In genomic region chr16:27370318-27370717, GRCh38 we compare ENCODE assay signal across 20 cellular contexts. TPM values are rescaled to one million over a fixed set of nuclear protein-coding genes. Genes with fewer than 3 reads are reported as not detected.
DNase-seq lines count a peak whose midpoint lies in the region; ATAC-seq and TF ChIP-seq lines count a peak whose summit lies in the region.
"Had no signal": no experiment of that assay in that cellular context is flagged by ENCODE, and none has a peak within 500 bp of the region (broad histone marks: within the 10 kb centered on the region; RNA-seq: fewer than 3 reads in every experiment).

No MANE protein-coding gene starts in this region.

- peaks cover 20% of the 10 kb centered on the region for H3K36me3 Mint-ChIP-seq in activated naive CD4-positive, alpha-beta T cell treated with anti-CD3 and anti-CD28 coated beads for 36 hours (ENCODE audit: low read depth)
- H3K36me3 Mint-ChIP-seq in activated B cell treated with CpG ODN at 0.5 μM for 24 hours (ENCODE audit: low read depth): peaks cover under 1% of the 10 kb centered on the region
- peaks cover 8 to 20% of the 10 kb centered on the region in 2 donors for H3K36me3 Mint-ChIP-seq in stimulated activated naive B cell treated with anti-CD40 and anti-IgM and Interleukin-4, amounts not matched to agents 10 μg/mL and 1 μg/mL and 100 μg/mL, for 72 hours

- no peak overlapping the region for H3K4me3 Mint-ChIP-seq in activated naive CD4-positive, alpha-beta T cell treated with anti-CD3 and anti-CD28 coated beads for 36 hours
- no peak overlapping the region for H3K4me3 Mint-ChIP-seq in activated B cell treated with CpG ODN at 0.5 μM for 24 hours
- H3K4me3 Mint-ChIP-seq in stimulated activated naive B cell treated with anti-CD40 and anti-IgM and Interleukin-4, amounts not matched to agents 10 μg/mL and 1 μg/mL and 100 μg/mL, for 72 hours: peak overlapping the region in 1 of 2 donors; percentile 11

- ATAC-seq in activated B cell treated with CpG ODN at 0.5 μM for 24 hours (ENCODE audit: low read depth) (no peak), gastrocnemius medialis (no peak)
- ATAC-seq in stimulated activated naive B cell treated with anti-CD40 and anti-IgM and Interleukin-4, amounts not matched to agents 10 μg/mL and 1 μg/mL and 100 μg/mL, for 72 hours (replicated peaks): no peak
- ATAC-seq: pancreas, right cardiac atrium had no signal

- intact Hi-C loops in activated naive CD4-positive, alpha-beta T cell treated with anti-CD3 and anti-CD28 coated beads for 36 hours (cut with micrococcal nuclease): no loop called here
- intact Hi-C loops in activated B cell treated with CpG ODN at 0.5 μM for 24 hours (cut with micrococcal nuclease): no loop called here
- intact Hi-C loops in gastrocnemius medialis (cut with DNase I; ENCODE audit: low total_unique reads): no loop called here

- H3K9me3 ChIP-seq in effector memory CD4-positive, alpha-beta T cell (ENCODE audit: control insufficient read depth, low read length): no peaks in the 10 kb centered on the region
- H3K9me3 ChIP-seq in gastrocnemius medialis: no peaks in the 10 kb centered on the region
- H3K9me3 ChIP-seq: pancreas, thoracic aorta had no signal

- no peak for TF ChIP-seq POLR2A in gastrocnemius medialis (IDR thresholded peaks at IDR 0.05)

- H3K27me3 ChIP-seq in effector memory CD4-positive, alpha-beta T cell (replicated peaks; ENCODE audit: control insufficient read depth, insufficient read depth, low read length, poor library complexity, severe bottlenecking): no peaks in the 10 kb centered on the region
- H3K27me3 ChIP-seq in gastrocnemius medialis: no peaks in the 10 kb centered on the region
- H3K27me3 ChIP-seq: pancreas had no signal

- no peaks in the 10 kb centered on the region for H3K36me3 ChIP-seq in effector memory CD4-positive, alpha-beta T cell (ENCODE audit: control insufficient read depth, insufficient read depth, low read length)
- no peaks in the 10 kb centered on the region for H3K36me3 ChIP-seq in gastrocnemius medialis
- H3K36me3 ChIP-seq: pancreas, thoracic aorta had no signal

- POLR2A ChIA-PET in activated B cell treated with CpG ODN at 0.5 μM for 24 hours (lab: Charles Lee): interaction anchor here (5.8 to 28.2 kb wide), 2 partner anchors 9 to 32 kb away, joined by 81 to 1103 read pairs; partner anchors contain the start of gene IL21R

- in situ Hi-C loops in gastrocnemius medialis (cut with MboI; ENCODE audit: low sequenced_read_pairs in 4 of 4): loop anchor here in 3 of 4 donors (5.0 to 25.0 kb wide), 4 partner anchors 133 to 206 kb away; no protein-coding TSS in a partner anchor

- peaks cover 18% of the 10 kb centered on the region for H3K9me3 Mint-ChIP-seq in activated naive CD4-positive, alpha-beta T cell treated with anti-CD3 and anti-CD28 coated beads for 36 hours
- no peaks in the 10 kb centered on the region for H3K9me3 Mint-ChIP-seq in activated B cell treated with CpG ODN at 0.5 μM for 24 hours
- H3K9me3 Mint-ChIP-seq in stimulated activated naive B cell treated with anti-CD40 and anti-IgM and Interleukin-4, amounts not matched to agents 10 μg/mL and 1 μg/mL and 100 μg/mL, for 72 hours: peaks cover 3 to 6% of the 10 kb centered on the region in 2 donors

- TF ChIP-seq CTCF in activated B cell treated with CpG ODN at 0.5 μM for 24 hours (IDR thresholded peaks at IDR 0.05) (no peak), gastrocnemius medialis (IDR thresholded peaks at IDR 0.05 in 4 of 5, conservative IDR thresholded peaks at IDR 0.05 in 1 of 5) (no peak)

- H3K27ac Mint-ChIP-seq in activated naive CD4-positive, alpha-beta T cell treated with anti-CD3 and anti-CD28 coated beads for 36 hours: peak overlapping the region; percentile 99
- peak overlapping the region; percentile 70 for H3K27ac Mint-ChIP-seq in activated B cell treated with CpG ODN at 0.5 μM for 24 hours
- peak overlapping the region; percentile 54 for H3K27ac Mint-ChIP-seq in stimulated activated naive B cell treated with anti-CD40 and anti-IgM and Interleukin-4, amounts not matched to agents 10 μg/mL and 1 μg/mL and 100 μg/mL, for 72 hours

- H3K27ac ChIP-seq in effector memory CD4-positive, alpha-beta T cell (ENCODE audit: insufficient read depth, low read length, poor library complexity, severe bottlenecking): peak overlapping the region; percentile 8
- H3K27ac ChIP-seq in gastrocnemius medialis: no peak overlapping the region
- H3K27ac ChIP-seq: GM23248, pancreas, thoracic aorta had no signal

- H3K4me1 Mint-ChIP-seq in activated naive CD4-positive, alpha-beta T cell treated with anti-CD3 and anti-CD28 coated beads for 36 hours (ENCODE audit: low read depth): peaks cover 56% of the 10 kb centered on the region
- peaks cover 55% of the 10 kb centered on the region for H3K4me1 Mint-ChIP-seq in activated B cell treated with CpG ODN at 0.5 μM for 24 hours
- H3K4me1 Mint-ChIP-seq in stimulated activated naive B cell treated with anti-CD40 and anti-IgM and Interleukin-4, amounts not matched to agents 10 μg/mL and 1 μg/mL and 100 μg/mL, for 72 hours: peaks cover 32 to 44% of the 10 kb centered on the region in 2 donors

- no peak for DNase-seq in activated naive CD4-positive, alpha-beta T cell treated with anti-CD3 and anti-CD28 coated beads for 36 hours
- no peak for DNase-seq in activated naive CD4-positive, alpha-beta T cell treated with Interleukin-2 at 50 U/mL for 16 hours
- no peak for DNase-seq in activated B cell treated with CpG ODN at 0.5 μM for 24 hours
- DNase-seq in effector memory CD4-positive, alpha-beta T cell: no peak
- no peak for DNase-seq in stimulated activated naive B cell treated with anti-CD40 and anti-IgM and Interleukin-4, amounts not matched to agents 10 μg/mL and 1 μg/mL and 100 μg/mL, for 72 hours
- no peak for DNase-seq in gastrocnemius medialis
- DNase-seq in mesenteric fat pad (ENCODE audit: low spot score): no peak
- no peak for DNase-seq in central memory CD4-positive, alpha-beta T cell
- DNase-seq: ACHN, aorta, caudate nucleus, DMS53, MM.1S, NCI-H187, NCI-H226, pancreas, right cardiac atrium, Right ventricle myocardium superior had no signal

- CTCF ChIA-PET in activated naive CD4-positive, alpha-beta T cell treated with anti-CD3 and anti-CD28 coated beads for 36 hours (lab: Charles Lee): interaction anchor here (1.4 to 11.6 kb wide), 6 partner anchors 37 to 216 kb away, joined by 3 to 132 read pairs (median 40); no protein-coding TSS in a partner anchor
- CTCF ChIA-PET in activated B cell treated with CpG ODN at 0.5 μM for 24 hours (lab: Charles Lee): interaction anchor here (5.3 to 11.2 kb wide), 2 partner anchors 34 to 135 kb away, joined by 53 to 98 read pairs; partner anchors contain the start of gene IL21R

- H3K27me3 Mint-ChIP-seq in activated naive CD4-positive, alpha-beta T cell treated with anti-CD3 and anti-CD28 coated beads for 36 hours (ENCODE audit: low read depth): no peaks in the 10 kb centered on the region
- no peaks in the 10 kb centered on the region for H3K27me3 Mint-ChIP-seq in activated B cell treated with CpG ODN at 0.5 μM for 24 hours
- H3K27me3 Mint-ChIP-seq in stimulated activated naive B cell treated with anti-CD40 and anti-IgM and Interleukin-4, amounts not matched to agents 10 μg/mL and 1 μg/mL and 100 μg/mL, for 72 hours: no peaks in the 10 kb centered on the region

- H3K4me3 ChIP-seq in effector memory CD4-positive, alpha-beta T cell (ENCODE audit: insufficient read depth, low read depth, low read length, poor library complexity, severe bottlenecking): no peak overlapping the region
- H3K4me3 ChIP-seq in gastrocnemius medialis: no peak overlapping the region
- H3K4me3 ChIP-seq: GM23248, pancreas, thoracic aorta had no signal

- peaks cover 40% of the 10 kb centered on the region for H3K4me1 ChIP-seq in effector memory CD4-positive, alpha-beta T cell (ENCODE audit: control insufficient read depth, insufficient read depth, low read length, poor library complexity, severe bottlenecking)
- peaks cover 0 to 7% of the 10 kb centered on the region in 2 donors for H3K4me1 ChIP-seq in gastrocnemius medialis

RNA-seq across cellular contexts. Expression of gene IL21R, which starts 31.7 kb away (rescaled TPM):
- total RNA-seq in activated naive CD4-positive, alpha-beta T cell treated with anti-CD3 and anti-CD28 coated beads for 36 hours: 10 to 100 TPM; 93.8 to 99.2 TPM
- total RNA-seq in activated B cell treated with CpG ODN at 0.5 μM for 24 hours (144 and 167 TPM in 2 replicates), gastrocnemius medialis (under 1 TPM in 1 of 4 donors, not detected in 3; 0.15 TPM), mesenteric fat pad (0.22 TPM)

RNA-seq across cellular contexts. Expression of gene IL4R, which starts 56.5 kb away (rescaled TPM):
- total RNA-seq in activated naive CD4-positive, alpha-beta T cell treated with anti-CD3 and anti-CD28 coated beads for 36 hours: 100 to 1,000 TPM; 162 to 170 TPM
- 176 and 202 TPM in 2 replicates for total RNA-seq in activated B cell treated with CpG ODN at 0.5 μM for 24 hours
- total RNA-seq in gastrocnemius medialis: 1 to 10 TPM; 4.5 to 7.4 (median 6.5) TPM
- total RNA-seq in mesenteric fat pad: 85.8 TPM

Comparison
In these comparisons a context has a peak if more than half of its experiments do, and no peak if none do; other contexts are left out.
1. RNA of gene IL21R, which starts 31.7 kb away (total RNA-seq): 144 to 167 TPM in activated B cell treated with CpG ODN at 0.5 μM for 24 hours and 93.8 to 99.2 TPM in activated naive CD4-positive, alpha-beta T cell treated with anti-CD3 and anti-CD28 coated beads for 36 hours; 0.22 TPM in mesenteric fat pad (single experiment) and 0.15 TPM in gastrocnemius medialis; every median in the first group is over 10 times any median in the second.
2. RNA of gene IL4R, which starts 56.5 kb away (total RNA-seq): 176 to 202 TPM in activated B cell treated with CpG ODN at 0.5 μM for 24 hours, 162 to 170 TPM in activated naive CD4-positive, alpha-beta T cell treated with anti-CD3 and anti-CD28 coated beads for 36 hours and 85.8 TPM in mesenteric fat pad (single experiment); 4.5 to 7.4 TPM in gastrocnemius medialis; every median in the first group is over 10 times any median in the second.
3. Peak in every context shown above with its lines, with median percentiles within 50 percentile points of each other: H3K27ac Mint-ChIP-seq.